In genomic region chr2:231643494-231643888, GRCh38 we compare ENCODE assay signal across 10 cellular contexts. TPM values are rescaled to one million over a fixed set of nuclear protein-coding genes. Genes with fewer than 3 reads are reported as not detected.
DNase-seq lines count a peak whose midpoint lies in the region; ATAC-seq and TF ChIP-seq lines count a peak whose summit lies in the region.
"Had no signal": no experiment of that assay in that cellular context is flagged by ENCODE, and none has a peak within 500 bp of the region (broad histone marks: within the 10 kb centered on the region; RNA-seq: fewer than 3 reads in every experiment).

No MANE protein-coding gene starts in this region.

- 77 to 80% methylated on average over 8 of the region's 8 CpGs for WGBS in esophagus, 2 donors
- WGBS in psoas muscle, 3 donors = 63 to 69% (median 63%) methylated on average over 8 of the region's 8 CpGs

- H3K4me3 ChIP-seq in BLaER1 (peak overlapping the region; percentile 54), RWPE2 (ENCODE audit: severe bottlenecking) (no peak overlapping the region), esophagus (ENCODE audit: low read depth in 1 of 2, low read length in 2 of 2) (no peak overlapping the region), psoas muscle (no peak overlapping the region)

- no peak for DNase-seq in RWPE2 (ENCODE audit: low spot score)
- no peak for DNase-seq in psoas muscle
- no peak for DNase-seq in putamen (ENCODE audit: low spot score)
- no peak for DNase-seq in stimulated activated CD4-positive, alpha-beta T cell treated with anti-CD3 and anti-CD28 coated beads, Interleukin-2, amount 100 ng/mL, for 24 hours
- DNase-seq: activated CD8-positive, alpha-beta memory T cell treated with anti-CD3 and anti-CD28 coated beads, Interleukin-2, amount 50 U/mL, for 4 hours; CD4-positive, CD25-positive, alpha-beta regulatory T cell had no signal

- peak overlapping the region; percentile 71 for H3K9ac ChIP-seq in BLaER1

- TF ChIP-seq CTCF in RWPE2 (IDR thresholded peaks at IDR 0.05; ENCODE audit: poor library complexity, severe bottlenecking) (no peak), psoas muscle (IDR thresholded peaks at IDR 0.05) (no peak)

- no peaks in the 10 kb centered on the region for H3K27me3 ChIP-seq in BLaER1
- no peaks in the 10 kb centered on the region for H3K27me3 ChIP-seq in RWPE2 (ENCODE audit: insufficient read depth, poor library complexity, severe bottlenecking)
- H3K27me3 ChIP-seq in esophagus (ENCODE audit: control insufficient read depth in 1 of 2, insufficient read depth in 2 of 2, low read length in 2 of 2) = no peaks in the 10 kb centered on the region
- no peaks in the 10 kb centered on the region for H3K27me3 ChIP-seq in psoas muscle (ENCODE audit: insufficient read depth in 3 of 3, low read length in 2 of 3)

- intact Hi-C loops in psoas muscle (cut with DNase I) = loop anchor here in 1 of 2 donors (2.0 kb wide), 1 partner anchor 29 kb away; no protein-coding TSS in a partner anchor

- H4K20me1 ChIP-seq in BLaER1 = no peaks in the 10 kb centered on the region

- ATAC-seq in RWPE2 (ENCODE audit: low read depth) = no peak
- peak in 2 of 4 donors; percentile 40 to 50 for ATAC-seq in psoas muscle
- ATAC-seq in HG03025 (IDR thresholded peaks at IDR 0.05; ENCODE audit: low FRiP score, unreplicated experiment) = no peak
- no peak for ATAC-seq in HG03045 (IDR thresholded peaks at IDR 0.05; ENCODE audit: unreplicated experiment)

- peak overlapping the region; percentile 89 for H3K4me2 ChIP-seq in BLaER1

- H3K4me1 ChIP-seq in BLaER1 (peaks cover 98% of the 10 kb centered on the region), RWPE2 (ENCODE audit: insufficient read depth, poor library complexity, severe bottlenecking) (peaks cover 14% of the 10 kb centered on the region), esophagus (ENCODE audit: control insufficient read depth in 2 of 2, insufficient read depth in 2 of 2, low read length in 1 of 2) (peaks cover 2 to 22% of the 10 kb centered on the region in 2 donors), psoas muscle (peaks cover 42% of the 10 kb centered on the region)

- peak overlapping the region; percentile 89 for H3K27ac ChIP-seq in BLaER1
- H3K27ac ChIP-seq in RWPE2 (ENCODE audit: poor library complexity, severe bottlenecking) = peak overlapping the region; percentile 76
- peak overlapping the region; percentile 98 to 99 for H3K27ac ChIP-seq in esophagus (ENCODE audit: low read depth in 2 of 2, low read length in 1 of 2)
- H3K27ac ChIP-seq in psoas muscle = peak overlapping the region; percentile 95

- H3K36me3 ChIP-seq in BLaER1 (no peaks in the 10 kb centered on the region), RWPE2 (ENCODE audit: low read depth) (no peaks in the 10 kb centered on the region), esophagus (ENCODE audit: control insufficient read depth in 2 of 2, insufficient read depth in 2 of 2, low read length in 1 of 2) (no peaks in the 10 kb centered on the region), psoas muscle (ENCODE audit: insufficient read depth in 1 of 2, low read depth in 1 of 2) (no peaks in the 10 kb centered on the region)

- H3K9me3 ChIP-seq in BLaER1 = no peaks in the 10 kb centered on the region
- H3K9me3 ChIP-seq in RWPE2 (ENCODE audit: severe bottlenecking) = no peaks in the 10 kb centered on the region
- no peaks in the 10 kb centered on the region for H3K9me3 ChIP-seq in esophagus (ENCODE audit: control insufficient read depth in 2 of 2, insufficient read depth in 1 of 2, low read depth in 1 of 2, low read length in 1 of 2)
- no peaks in the 10 kb centered on the region for H3K9me3 ChIP-seq in psoas muscle

RNA-seq across cellular contexts. Expression of gene TEX44, which starts 50.8 kb away (rescaled TPM):
- polyA plus RNA-seq in esophagus = not detected
- total RNA-seq in psoas muscle = not detected
- not detected for polyA plus RNA-seq in psoas muscle
- total RNA-seq: CD4-positive, CD25-positive, alpha-beta regulatory T cell had no signal
- polyA plus RNA-seq: CD4-positive, CD25-positive, alpha-beta regulatory T cell had no signal
